8 cellular contexts compared by ENCODE assay signal in genomic region chr2:42048318-42049251, GRCh38. TPM values are rescaled to one million over a fixed set of nuclear protein-coding genes. Genes with fewer than 3 reads are reported as not detected.
DNase-seq lines count a peak whose midpoint lies in the region; FAIRE-seq and TF ChIP-seq lines count a peak whose summit lies in the region.

No MANE protein-coding gene starts in this region.

- WGBS in mesendoderm (ENCODE audit: extremely low coverage, insufficient coverage, low lambda C conversion rate): no CpG with 5 or more reads among the region's 80 CpGs

- H3K4me2 ChIP-seq in mesendoderm (ENCODE audit: low read length): peak overlapping the region; percentile 86

- peak overlapping the region; percentile 89 for H3K9ac ChIP-seq in mesendoderm (ENCODE audit: low read length)

- H3K36me3 ChIP-seq in mesendoderm (ENCODE audit: control insufficient read depth, insufficient read depth, low read length): no peaks in the 10 kb centered on the region

- H2BK120ac ChIP-seq in mesendoderm (ENCODE audit: low read depth, low read length): no peak overlapping the region

- H3K23ac ChIP-seq in mesendoderm (ENCODE audit: low read length): no peak overlapping the region

- H4K8ac ChIP-seq in mesendoderm (ENCODE audit: low read depth, low read length): no peak overlapping the region

- no peak for TF ChIP-seq POLR2A in H54 (IDR thresholded peaks at IDR 0.05; ENCODE audit: low read depth, low read length)

- peak; percentile 43 for DNase-seq in HT-29 (ENCODE audit: low spot score)
- DNase-seq in coronary artery (ENCODE audit: low spot score): no peak
- peak; percentile 31 for DNase-seq in mesendoderm
- peak; percentile 61 for DNase-seq in urothelium cell line (ENCODE audit: low spot score)
- DNase-seq in H54 (ENCODE audit: insufficient read length, low spot score): no peak
- no peak for DNase-seq in stimulated activated naive CD4-positive, alpha-beta T cell treated with Interleukin-2 at 50 U/mL for 16 hours (lab: John Stamatoyannopoulos, UW)
- no peak for DNase-seq in OCI-M1 (lab: John Stamatoyannopoulos, UW)

- TF ChIP-seq CTCF in GM12875 (IDR thresholded peaks at IDR 0.05; ENCODE audit: borderline replicate concordance, insufficient read depth, low read depth, low read length) (no peak), coronary artery (IDR thresholded peaks at IDR 0.05) (no peak)

- peaks cover 2% of the 10 kb centered on the region for H3K79me2 ChIP-seq in mesendoderm (ENCODE audit: control insufficient read depth, insufficient read depth, low read length)

- H2AK5ac ChIP-seq in mesendoderm (ENCODE audit: low read length): no peak overlapping the region

- no peak overlapping the region for H4K5ac ChIP-seq in mesendoderm (ENCODE audit: low read length)

- H3K27me3 ChIP-seq in mesendoderm (ENCODE audit: insufficient read depth, low read length, poor library complexity): peaks cover 4% of the 10 kb centered on the region

- H3K4me1 ChIP-seq in mesendoderm (ENCODE audit: control insufficient read depth, low read depth, low read length): peaks cover 31% of the 10 kb centered on the region

- H3K27ac ChIP-seq in coronary artery (peak overlapping the region; percentile 94 to 97), mesendoderm (ENCODE audit: low read depth, low read length) (no peak overlapping the region)

- FAIRE-seq in urothelium cell line (lab: Jason Lieb, UNC) (peak; percentile 90), H54 (lab: Jason Lieb, UNC) (no peak)

- peak overlapping the region; percentile 94 for H3K56ac ChIP-seq in mesendoderm (ENCODE audit: low read length)

- H2BK5ac ChIP-seq in mesendoderm (ENCODE audit: low read length): no peak overlapping the region

- peaks cover 7% of the 10 kb centered on the region for H3K79me1 ChIP-seq in mesendoderm (ENCODE audit: low read length)

- H3K18ac ChIP-seq in mesendoderm (ENCODE audit: low read length): peak overlapping the region; percentile 98

- H3K4me3 ChIP-seq in GM12875 (ENCODE audit: low read depth, low read length) (peak overlapping the region; percentile 48), coronary artery (peak overlapping the region; percentile 97), mesendoderm (ENCODE audit: low read length) (peak overlapping the region; percentile 56)

- peak overlapping the region; percentile 46 for H3K4ac ChIP-seq in mesendoderm (ENCODE audit: low read depth, low read length)

- no peak overlapping the region for H2BK15ac ChIP-seq in mesendoderm (replicated peaks; ENCODE audit: low read depth)

RNA-seq across cellular contexts. Expression of gene PKDCC, which starts 0.8 kb away (rescaled TPM):
- total RNA-seq in HT-29 (2014; rRNA removed; shearing (Covaris generic)): 76.0 and 83.9 TPM in 2 replicates
- 4.4 TPM for polyA plus RNA-seq in mesendoderm (2013, experiment 1 of 2)
- polyA plus RNA-seq in mesendoderm (2013, experiment 2 of 2): 4.6 TPM

Comparison
In these comparisons a context has a peak if more than half of its experiments do, and no peak if none do; other contexts are left out.
1. DNase-seq: peak in HT-29 (single experiment), mesendoderm (single experiment) and urothelium cell line (single experiment); none in coronary artery (single experiment), H54 (single experiment), stimulated activated naive CD4-positive, alpha-beta T cell treated with Interleukin-2 at 50 U/mL for 16 hours (single experiment) and OCI-M1 (single experiment).
2. Peak in every context shown above with its lines, with median percentiles within 50 percentile points of each other: H3K4me3 ChIP-seq.